2 cellular contexts compared by ENCODE assay signal in the genomic region with DNA sequence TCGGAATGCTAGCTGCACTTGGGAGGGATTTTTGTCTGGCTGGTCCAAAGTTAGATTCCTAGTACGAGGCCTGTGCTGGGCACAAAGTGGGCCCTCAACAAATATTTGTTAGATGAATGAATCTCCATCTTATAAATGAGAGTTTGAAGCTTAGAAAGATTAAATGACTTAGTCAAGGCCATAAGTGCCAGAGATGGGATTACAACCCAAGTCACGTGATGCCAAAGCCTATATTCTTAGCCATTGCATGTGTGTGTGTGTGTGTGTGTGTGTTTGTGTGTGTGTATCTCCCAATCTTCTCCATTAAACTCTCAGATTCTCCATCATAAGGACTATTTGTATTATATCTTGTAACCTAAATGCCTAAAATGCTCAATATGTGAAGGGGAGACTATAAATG.
TF ChIP-seq lines count a peak whose summit lies in the region.

No MANE protein-coding gene starts in this region.

TF ChIP-seq in HepG2, 621 proteins besides CTCF, POLR2A, EP300 and RAD21 (continued from another document):
- TF ChIP-seq, protein P1, sequence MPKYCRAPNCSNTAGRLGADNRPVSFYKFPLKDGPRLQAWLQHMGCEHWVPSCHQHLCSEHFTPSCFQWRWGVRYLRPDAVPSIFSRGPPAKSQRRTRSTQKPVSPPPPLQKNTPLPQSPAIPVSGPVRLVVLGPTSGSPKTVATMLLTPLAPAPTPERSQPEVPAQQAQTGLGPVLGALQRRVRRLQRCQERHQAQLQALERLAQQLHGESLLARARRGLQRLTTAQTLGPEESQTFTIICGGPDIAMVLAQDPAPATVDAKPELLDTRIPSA (CRISPR knock-in tag; IDR thresholded peaks at IDR 0.05; ENCODE audit: borderline replicate concordance) = no peak
TF ChIP-seq in HepG2: peak in this region for 1.

TF ChIP-seq in K562, 482 proteins besides CTCF, POLR2A, EP300 and RAD21:
- TF ChIP-seq, protein P2, sequence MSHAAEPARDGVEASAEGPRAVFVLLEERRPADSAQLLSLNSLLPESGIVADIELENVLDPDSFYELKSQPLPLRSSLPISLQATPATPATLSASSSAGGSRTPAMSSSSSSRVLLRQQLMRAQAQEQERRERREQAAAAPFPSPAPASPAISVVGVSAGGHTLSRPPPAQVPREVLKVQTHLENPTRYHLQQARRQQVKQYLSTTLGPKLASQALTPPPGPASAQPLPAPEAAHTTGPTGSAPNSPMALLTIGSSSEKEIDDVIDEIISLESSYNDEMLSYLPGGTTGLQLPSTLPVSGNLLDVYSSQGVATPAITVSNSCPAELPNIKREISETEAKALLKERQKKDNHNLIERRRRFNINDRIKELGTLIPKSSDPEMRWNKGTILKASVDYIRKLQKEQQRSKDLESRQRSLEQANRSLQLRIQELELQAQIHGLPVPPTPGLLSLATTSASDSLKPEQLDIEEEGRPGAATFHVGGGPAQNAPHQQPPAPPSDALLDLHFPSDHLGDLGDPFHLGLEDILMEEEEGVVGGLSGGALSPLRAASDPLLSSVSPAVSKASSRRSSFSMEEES (CRISPR knock-in tag; IDR thresholded peaks at IDR 0.05) = peak; percentile 85
- peak; percentile 51; the same call in 1 of the 2 replicates for TF ChIP-seq RAD51 (IDR thresholded peaks at IDR 0.05; ENCODE audit: borderline replicate concordance, low read depth)
- no peak for TF ChIP-seq ESRRB (CRISPR knock-in tag; IDR thresholded peaks at IDR 0.05; ENCODE audit: borderline replicate concordance)
- TF ChIP-seq CBFA2T2 (conservative IDR thresholded peaks at IDR 0.05) = 0 out of 2 replicates have a peak, but pooled peaks have one; percentile 3
